ENCODE assay signal across 1 cellular context in the genomic region with DNA sequence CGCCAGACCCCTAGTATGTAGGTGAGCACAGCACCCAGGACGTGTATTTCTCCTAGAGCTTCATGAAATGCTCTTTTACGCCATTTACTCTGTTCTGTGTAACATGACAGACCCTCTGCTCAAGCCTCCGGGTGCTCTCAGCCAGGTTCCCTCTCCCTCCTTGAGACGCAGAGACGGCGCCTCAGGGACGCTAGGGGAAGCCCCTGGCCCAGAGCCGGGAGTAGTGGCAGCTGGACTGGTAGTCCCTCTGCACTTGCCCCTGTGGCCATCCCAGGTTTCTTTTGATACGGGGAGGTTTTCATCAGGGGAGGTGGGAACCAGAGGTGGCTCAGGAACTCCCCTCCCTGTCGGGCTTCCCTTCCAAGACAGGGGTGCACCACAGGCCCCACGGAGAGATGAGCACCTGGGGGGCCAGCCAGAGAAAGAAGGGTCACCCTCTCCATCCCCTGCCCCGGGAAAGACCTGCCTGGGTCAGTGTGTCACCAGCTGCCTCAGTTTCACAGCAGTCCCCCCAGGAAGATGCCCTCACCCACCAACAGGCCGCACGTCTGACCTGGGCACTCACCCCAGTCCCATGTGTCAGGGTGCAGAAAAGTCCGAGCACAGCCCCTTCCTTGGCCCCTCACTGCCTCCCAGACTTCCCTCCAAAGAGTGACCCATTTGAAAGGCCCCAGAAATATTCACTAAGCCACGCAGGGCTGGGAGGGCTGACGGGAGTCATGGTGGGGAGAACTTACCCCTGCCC.
TF ChIP-seq lines count a peak whose summit lies in the region.

No MANE protein-coding gene starts in this region.

TF ChIP-seq in SK-N-SH treated with all-trans-retinoic acid at 6 μM for 48 hours, 23 proteins besides CTCF, POLR2A, EP300 and RAD21 (continued from another document):
- TF ChIP-seq BACH2 (CRISPR knock-in tag; IDR thresholded peaks at IDR 0.05; ENCODE audit: borderline replicate concordance) (no peak), ZFP3 (CRISPR knock-in tag; IDR thresholded peaks at IDR 0.05) (no peak), SNAI2 (CRISPR knock-in tag; IDR thresholded peaks at IDR 0.05) (no peak), ESRRG (CRISPR knock-in tag; IDR thresholded peaks at IDR 0.05) (no peak), ZFP30 (CRISPR knock-in tag; IDR thresholded peaks at IDR 0.05) (no peak), GLIS3 (CRISPR knock-in tag; IDR thresholded peaks at IDR 0.05) (no peak), CSDC2 (CRISPR knock-in tag; IDR thresholded peaks at IDR 0.05) (no peak), RARB (CRISPR knock-in tag; IDR thresholded peaks at IDR 0.05) (no peak), ZC3H10 (CRISPR knock-in tag; IDR thresholded peaks at IDR 0.05) (no peak)
- TF ChIP-seq, protein P1, sequence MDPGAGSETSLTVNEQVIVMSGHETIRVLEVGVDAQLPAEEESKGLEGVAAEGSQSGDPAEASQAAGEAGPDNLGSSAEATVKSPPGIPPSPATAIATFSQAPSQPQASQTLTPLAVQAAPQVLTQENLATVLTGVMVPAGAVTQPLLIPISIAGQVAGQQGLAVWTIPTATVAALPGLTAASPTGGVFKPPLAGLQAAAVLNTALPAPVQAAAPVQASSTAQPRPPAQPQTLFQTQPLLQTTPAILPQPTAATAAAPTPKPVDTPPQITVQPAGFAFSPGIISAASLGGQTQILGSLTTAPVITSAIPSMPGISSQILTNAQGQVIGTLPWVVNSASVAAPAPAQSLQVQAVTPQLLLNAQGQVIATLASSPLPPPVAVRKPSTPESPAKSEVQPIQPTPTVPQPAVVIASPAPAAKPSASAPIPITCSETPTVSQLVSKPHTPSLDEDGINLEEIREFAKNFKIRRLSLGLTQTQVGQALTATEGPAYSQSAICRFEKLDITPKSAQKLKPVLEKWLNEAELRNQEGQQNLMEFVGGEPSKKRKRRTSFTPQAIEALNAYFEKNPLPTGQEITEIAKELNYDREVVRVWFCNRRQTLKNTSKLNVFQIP (CRISPR knock-in tag; IDR thresholded peaks at IDR 0.05; ENCODE audit: borderline replicate concordance, low read depth), result no peak
- TF ChIP-seq, protein P2, sequence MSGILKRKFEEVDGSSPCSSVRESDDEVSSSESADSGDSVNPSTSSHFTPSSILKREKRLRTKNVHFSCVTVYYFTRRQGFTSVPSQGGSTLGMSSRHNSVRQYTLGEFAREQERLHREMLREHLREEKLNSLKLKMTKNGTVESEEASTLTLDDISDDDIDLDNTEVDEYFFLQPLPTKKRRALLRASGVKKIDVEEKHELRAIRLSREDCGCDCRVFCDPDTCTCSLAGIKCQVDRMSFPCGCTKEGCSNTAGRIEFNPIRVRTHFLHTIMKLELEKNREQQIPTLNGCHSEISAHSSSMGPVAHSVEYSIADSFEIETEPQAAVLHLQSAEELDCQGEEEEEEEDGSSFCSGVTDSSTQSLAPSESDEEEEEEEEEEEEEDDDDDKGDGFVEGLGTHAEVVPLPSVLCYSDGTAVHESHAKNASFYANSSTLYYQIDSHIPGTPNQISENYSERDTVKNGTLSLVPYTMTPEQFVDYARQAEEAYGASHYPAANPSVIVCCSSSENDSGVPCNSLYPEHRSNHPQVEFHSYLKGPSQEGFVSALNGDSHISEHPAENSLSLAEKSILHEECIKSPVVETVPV (CRISPR knock-in tag; IDR thresholded peaks at IDR 0.05), result no peak
